12 cellular contexts compared by ENCODE assay signal in genomic region chr14:22849212-22849819, GRCh38. TPM values are rescaled to one million over a fixed set of nuclear protein-coding genes. Genes with fewer than 3 reads are reported as not detected.
DNase-seq lines count a peak whose midpoint lies in the region; ATAC-seq and TF ChIP-seq lines count a peak whose summit lies in the region.
"Had no signal": no experiment of that assay in that cellular context is flagged by ENCODE, and none has a peak within 500 bp of the region (broad histone marks: within the 10 kb centered on the region; RNA-seq: fewer than 3 reads in every experiment).

No MANE protein-coding gene starts in this region.

- no peaks in the 10 kb centered on the region for H3K27me3 ChIP-seq in breast epithelium
- H3K27me3 ChIP-seq in right atrium auricular region: no peaks in the 10 kb centered on the region

- H3K9me3 Mint-ChIP-seq in naive thymus-derived CD8-positive, alpha-beta T cell: no peaks in the 10 kb centered on the region
- H3K9me3 Mint-ChIP-seq: activated naive CD8-positive, alpha-beta T cell treated with anti-CD3 and anti-CD28 coated beads, Interleukin-2, amount 50 U/mL, for 24 hours had no signal

- no peak for ATAC-seq in naive thymus-derived CD8-positive, alpha-beta T cell
- no peak for ATAC-seq in HG03139 (IDR thresholded peaks at IDR 0.05; ENCODE audit: unreplicated experiment)
- ATAC-seq: activated naive CD8-positive, alpha-beta T cell treated with anti-CD3 and anti-CD28 coated beads, Interleukin-2, amount 50 U/mL, for 24 hours had no signal

- H3K36me3 ChIP-seq in breast epithelium (peaks cover 5% of the 10 kb centered on the region), right atrium auricular region (peaks cover 27% of the 10 kb centered on the region)

- intact Hi-C loops in breast epithelium (cut with DNase I; ENCODE audit: low total_unique reads): no loop called here

- H3K36me3 Mint-ChIP-seq in naive thymus-derived CD8-positive, alpha-beta T cell: no peaks in the 10 kb centered on the region

- peaks cover 4 to 48% (median 17%) of the 10 kb centered on the region in 5 donors for H3K27me3 Mint-ChIP-seq in naive thymus-derived CD8-positive, alpha-beta T cell

- DNase-seq in G401 (ENCODE audit: low spot score) (peak; percentile 45), breast epithelium (ENCODE audit: low spot score in 2 of 2) (peak; percentile 50 to 63), right atrium auricular region (ENCODE audit: low spot score) (peak; percentile 81), renal cortical epithelial cell (ENCODE audit: low read depth) (peak; percentile 47), NCI-H524 (lab: John Stamatoyannopoulos, UW) (no peak), NCI-H1694 treated with DMSO at 0.1 percent for 48 hours (lab: John Stamatoyannopoulos, UW) (no peak)
- no peak for DNase-seq in naive thymus-derived CD8-positive, alpha-beta T cell
- DNase-seq: activated naive CD8-positive, alpha-beta T cell treated with anti-CD3 and anti-CD28 coated beads, Interleukin-2, amount 50 U/mL, for 24 hours; Calu3; NCI-H2029 treated with DMSO at 0.1 percent for 48 hours; stimulated activated CD4-positive, alpha-beta T cell treated with anti-CD3 and anti-CD28 coated beads, Interleukin-4, amount 100 ng/mL, for 4 hours had no signal

- H3K4me3 Mint-ChIP-seq in naive thymus-derived CD8-positive, alpha-beta T cell: no peak overlapping the region
- H3K4me3 Mint-ChIP-seq: activated naive CD8-positive, alpha-beta T cell treated with anti-CD3 and anti-CD28 coated beads, Interleukin-2, amount 50 U/mL, for 24 hours had no signal

- TF ChIP-seq CTCF in breast epithelium (IDR thresholded peaks at IDR 0.05) (no peak), right atrium auricular region (IDR thresholded peaks at IDR 0.05) (no peak)

- peak overlapping the region; percentile 91 to 97 for H3K27ac ChIP-seq in breast epithelium
- peak overlapping the region; percentile 72 to 84 for H3K27ac ChIP-seq in right atrium auricular region

- TF ChIP-seq POLR2A in breast epithelium (IDR thresholded peaks at IDR 0.05): no peak

- H3K4me1 ChIP-seq in breast epithelium (peaks cover 28 to 30% of the 10 kb centered on the region in 2 donors), right atrium auricular region (peaks cover 0 to 72% of the 10 kb centered on the region in 2 donors)

- in situ Hi-C loops in G401 (cut with HindIII; ENCODE audit: low sequenced_read_pairs): no loop called here

- H3K4me3 ChIP-seq in breast epithelium: peak overlapping the region; percentile 3 to 50 (median 11)
- no peak overlapping the region for H3K4me3 ChIP-seq in right atrium auricular region

- H3K27ac Mint-ChIP-seq in naive thymus-derived CD8-positive, alpha-beta T cell: no peak overlapping the region
- H3K27ac Mint-ChIP-seq: activated naive CD8-positive, alpha-beta T cell treated with anti-CD3 and anti-CD28 coated beads, Interleukin-2, amount 50 U/mL, for 24 hours had no signal

- H3K9me3 ChIP-seq in breast epithelium (no peaks in the 10 kb centered on the region), right atrium auricular region (no peaks in the 10 kb centered on the region)

- peaks cover 4 to 10% (median 6%) of the 10 kb centered on the region in 4 donors for H3K4me1 Mint-ChIP-seq in naive thymus-derived CD8-positive, alpha-beta T cell

- POLR2A ChIA-PET in naive thymus-derived CD8-positive, alpha-beta T cell (lab: Charles Lee): interaction anchor here (1.0 to 5.0 kb wide), 4 partner anchors 19 to 279 kb away, joined by 3 to 30 read pairs (median 5); no protein-coding TSS in a partner anchor

RNA-seq across cellular contexts. Expression of gene MMP14, which starts 12.9 kb away (rescaled TPM):
- total RNA-seq in G401 (2014; rRNA removed; shearing (Covaris generic)): 294 and 298 TPM in 2 replicates
- total RNA-seq in breast epithelium: 100 to 1,000 TPM in 2 of 3 donors, 10 to 100 TPM in 1; 84.4 to 361 (median 136) TPM
- 10 to 100 TPM; 29.1 to 58.0 TPM for total RNA-seq in right atrium auricular region
- 180 and 295 TPM in 2 replicates for total RNA-seq in renal cortical epithelial cell
- total RNA-seq in naive thymus-derived CD8-positive, alpha-beta T cell: 1 to 10 TPM; 2.5 to 3.3 TPM
- not detected for polyA plus RNA-seq in naive thymus-derived CD8-positive, alpha-beta T cell

RNA-seq across cellular contexts. Expression of gene MRPL52, which starts 19.6 kb away (rescaled TPM):
- 77.9 and 133 TPM in 2 replicates for total RNA-seq in G401 (2014; rRNA removed; shearing (Covaris generic))
- total RNA-seq in breast epithelium: 10 to 100 TPM; 22.7 to 39.4 (median 34.7) TPM
- 100 to 1,000 TPM in 1 of 2 donors, 10 to 100 TPM in 1; 59.4 to 168 TPM for total RNA-seq in right atrium auricular region
- 17.1 and 61.1 TPM in 2 replicates for total RNA-seq in renal cortical epithelial cell
- total RNA-seq in naive thymus-derived CD8-positive, alpha-beta T cell: 10 to 100 TPM; 69.9 to 75.3 TPM
- polyA plus RNA-seq in naive thymus-derived CD8-positive, alpha-beta T cell: 100 to 1,000 TPM; 120 to 155 (median 148) TPM

RNA-seq across cellular contexts. Expression of gene LRP10, which starts 22.2 kb away (rescaled TPM):
- total RNA-seq in G401 (2014; rRNA removed; shearing (Covaris generic)): 37.1 and 41.5 TPM in 2 replicates
- total RNA-seq in breast epithelium (10 to 100 TPM; 70.1 to 97.5 (median 82.3) TPM), right atrium auricular region (100 to 1,000 TPM in 1 of 2 donors, 10 to 100 TPM in 1; 54.2 to 144 TPM), renal cortical epithelial cell (71.9 and 268 TPM in 2 replicates)
- 10 to 100 TPM; 70.5 to 72.6 TPM for total RNA-seq in naive thymus-derived CD8-positive, alpha-beta T cell
- 10 to 100 TPM; 49.4 to 67.5 (median 52.2) TPM for polyA plus RNA-seq in naive thymus-derived CD8-positive, alpha-beta T cell

RNA-seq across cellular contexts. Expression of gene REM2, which starts 33.7 kb away (rescaled TPM):
- total RNA-seq in G401 (2014; rRNA removed; shearing (Covaris generic)): not detected in 2 replicates
- total RNA-seq in breast epithelium (1 to 10 TPM in 2 of 3 donors, under 1 TPM in 1; 0.96 to 1.3 (median 1.2) TPM), right atrium auricular region (not detected), renal cortical epithelial cell (under 0.01 and 0.20 TPM in 2 replicates)
- total RNA-seq in naive thymus-derived CD8-positive, alpha-beta T cell: 1 to 10 TPM; 4.8 to 5.7 TPM
- under 1 TPM; 0.15 to 0.72 (median 0.29) TPM for polyA plus RNA-seq in naive thymus-derived CD8-positive, alpha-beta T cell

RNA-seq across cellular contexts. Expression of gene SLC7A7, which starts 34.1 kb away (rescaled TPM):
- total RNA-seq in G401 (2014; rRNA removed; shearing (Covaris generic)): 27.3 and 28.1 TPM in 2 replicates
- total RNA-seq in breast epithelium (10 to 100 TPM; 17.4 to 46.4 (median 27.2) TPM), right atrium auricular region (10 to 100 TPM in 1 of 2 donors, 1 to 10 TPM in 1; 9.9 to 28.5 TPM), renal cortical epithelial cell (12.7 and 18.4 TPM in 2 replicates)
- 1 to 10 TPM; 2.6 to 3.5 TPM for total RNA-seq in naive thymus-derived CD8-positive, alpha-beta T cell
- polyA plus RNA-seq in naive thymus-derived CD8-positive, alpha-beta T cell: under 1 TPM; 0.13 to 0.46 (median 0.26) TPM

Comparison
In these comparisons a context has a peak if more than half of its experiments do, and no peak if none do; other contexts are left out.
1. DNase-seq: peak in G401 (single experiment), breast epithelium (2 of 2), right atrium auricular region (single experiment) and renal cortical epithelial cell (single experiment); none in NCI-H524 (0 of 2), naive thymus-derived CD8-positive, alpha-beta T cell (0 of 10) and NCI-H1694 treated with DMSO at 0.1 percent for 48 hours (single experiment).
2. H3K4me3 ChIP-seq: peak in breast epithelium (3 of 3); none in right atrium auricular region (0 of 2).
3. RNA of gene MMP14, which starts 12.9 kb away (total RNA-seq): 294 to 298 TPM in G401, 180 to 295 TPM in renal cortical epithelial cell, 84.4 to 361 TPM in breast epithelium and 29.1 to 58.0 TPM in right atrium auricular region; 2.5 to 3.3 TPM in naive thymus-derived CD8-positive, alpha-beta T cell; every median in the first group is over 4 times any median in the second.